1 cellular context compared by ENCODE assay signal in the genomic region with DNA sequence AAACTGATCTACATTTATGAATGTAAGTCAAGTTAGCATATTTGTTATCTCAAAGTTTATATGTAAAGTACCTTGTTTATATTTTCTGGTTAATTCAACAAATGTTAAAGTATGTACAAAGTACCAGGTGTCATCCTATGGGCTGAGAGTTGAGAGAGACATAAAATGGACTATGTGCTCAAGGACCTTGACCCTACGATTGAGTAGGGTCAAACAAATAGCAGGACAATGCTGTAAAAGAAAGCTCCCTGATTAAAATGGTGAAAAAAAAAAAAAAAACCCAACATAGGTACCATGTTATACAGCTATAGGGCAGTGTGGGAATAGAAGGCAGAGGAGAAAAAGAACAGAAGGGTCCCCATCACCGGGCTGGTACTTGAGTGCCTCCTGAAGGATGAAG.
TF ChIP-seq lines count a peak whose summit lies in the region.

No MANE protein-coding gene starts in this region.

TF ChIP-seq in GM23338, 12 proteins besides CTCF, POLR2A, EP300 and RAD21 (continued from another document):
- TF ChIP-seq, protein P1, sequence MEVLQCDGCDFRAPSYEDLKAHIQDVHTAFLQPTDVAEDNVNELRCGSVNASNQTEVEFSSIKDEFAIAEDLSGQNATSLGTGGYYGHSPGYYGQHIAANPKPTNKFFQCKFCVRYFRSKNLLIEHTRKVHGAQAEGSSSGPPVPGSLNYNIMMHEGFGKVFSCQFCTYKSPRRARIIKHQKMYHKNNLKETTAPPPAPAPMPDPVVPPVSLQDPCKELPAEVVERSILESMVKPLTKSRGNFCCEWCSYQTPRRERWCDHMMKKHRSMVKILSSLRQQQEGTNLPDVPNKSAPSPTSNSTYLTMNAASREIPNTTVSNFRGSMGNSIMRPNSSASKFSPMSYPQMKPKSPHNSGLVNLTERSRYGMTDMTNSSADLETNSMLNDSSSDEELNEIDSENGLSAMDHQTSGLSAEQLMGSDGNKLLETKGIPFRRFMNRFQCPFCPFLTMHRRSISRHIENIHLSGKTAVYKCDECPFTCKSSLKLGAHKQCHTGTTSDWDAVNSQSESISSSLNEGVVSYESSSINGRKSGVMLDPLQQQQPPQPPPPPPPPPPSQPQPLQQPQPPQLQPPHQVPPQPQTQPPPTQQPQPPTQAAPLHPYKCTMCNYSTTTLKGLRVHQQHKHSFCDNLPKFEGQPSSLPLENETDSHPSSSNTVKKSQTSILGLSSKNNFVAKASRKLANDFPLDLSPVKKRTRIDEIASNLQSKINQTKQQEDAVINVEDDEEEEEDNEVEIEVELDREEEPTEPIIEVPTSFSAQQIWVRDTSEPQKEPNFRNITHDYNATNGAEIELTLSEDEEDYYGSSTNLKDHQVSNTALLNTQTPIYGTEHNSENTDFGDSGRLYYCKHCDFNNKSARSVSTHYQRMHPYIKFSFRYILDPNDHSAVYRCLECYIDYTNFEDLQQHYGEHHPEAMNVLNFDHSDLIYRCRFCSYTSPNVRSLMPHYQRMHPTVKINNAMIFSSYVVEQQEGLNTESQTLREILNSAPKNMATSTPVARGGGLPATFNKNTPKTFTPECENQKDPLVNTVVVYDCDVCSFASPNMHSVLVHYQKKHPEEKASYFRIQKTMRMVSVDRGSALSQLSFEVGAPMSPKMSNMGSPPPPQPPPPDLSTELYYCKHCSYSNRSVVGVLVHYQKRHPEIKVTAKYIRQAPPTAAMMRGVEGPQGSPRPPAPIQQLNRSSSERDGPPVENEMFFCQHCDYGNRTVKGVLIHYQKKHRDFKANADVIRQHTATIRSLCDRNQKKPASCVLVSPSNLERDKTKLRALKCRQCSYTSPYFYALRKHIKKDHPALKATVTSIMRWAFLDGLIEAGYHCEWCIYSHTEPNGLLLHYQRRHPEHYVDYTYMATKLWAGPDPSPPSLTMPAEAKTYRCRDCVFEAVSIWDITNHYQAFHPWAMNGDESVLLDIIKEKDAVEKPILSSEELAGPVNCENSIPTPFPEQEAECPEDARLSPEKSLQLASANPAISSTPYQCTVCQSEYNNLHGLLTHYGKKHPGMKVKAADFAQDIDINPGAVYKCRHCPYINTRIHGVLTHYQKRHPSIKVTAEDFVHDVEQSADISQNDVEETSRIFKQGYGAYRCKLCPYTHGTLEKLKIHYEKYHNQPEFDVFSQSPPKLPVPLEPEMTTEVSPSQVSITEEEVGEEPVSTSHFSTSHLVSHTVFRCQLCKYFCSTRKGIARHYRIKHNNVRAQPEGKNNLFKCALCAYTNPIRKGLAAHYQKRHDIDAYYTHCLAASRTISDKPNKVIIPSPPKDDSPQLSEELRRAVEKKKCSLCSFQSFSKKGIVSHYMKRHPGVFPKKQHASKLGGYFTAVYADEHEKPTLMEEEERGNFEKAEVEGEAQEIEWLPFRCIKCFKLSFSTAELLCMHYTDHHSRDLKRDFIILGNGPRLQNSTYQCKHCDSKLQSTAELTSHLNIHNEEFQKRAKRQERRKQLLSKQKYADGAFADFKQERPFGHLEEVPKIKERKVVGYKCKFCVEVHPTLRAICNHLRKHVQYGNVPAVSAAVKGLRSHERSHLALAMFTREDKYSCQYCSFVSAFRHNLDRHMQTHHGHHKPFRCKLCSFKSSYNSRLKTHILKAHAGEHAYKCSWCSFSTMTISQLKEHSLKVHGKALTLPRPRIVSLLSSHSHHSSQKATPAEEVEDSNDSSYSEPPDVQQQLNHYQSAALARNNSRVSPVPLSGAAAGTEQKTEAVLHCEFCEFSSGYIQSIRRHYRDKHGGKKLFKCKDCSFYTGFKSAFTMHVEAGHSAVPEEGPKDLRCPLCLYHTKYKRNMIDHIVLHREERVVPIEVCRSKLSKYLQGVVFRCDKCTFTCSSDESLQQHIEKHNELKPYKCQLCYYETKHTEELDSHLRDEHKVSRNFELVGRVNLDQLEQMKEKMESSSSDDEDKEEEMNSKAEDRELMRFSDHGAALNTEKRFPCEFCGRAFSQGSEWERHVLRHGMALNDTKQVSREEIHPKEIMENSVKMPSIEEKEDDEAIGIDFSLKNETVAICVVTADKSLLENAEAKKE (CRISPR knock-in tag; IDR thresholded peaks at IDR 0.05): no peak
- no peak for TF ChIP-seq NANOG (IDR thresholded peaks at IDR 0.05; ENCODE audit: borderline replicate concordance)
- TF ChIP-seq, protein P2, sequence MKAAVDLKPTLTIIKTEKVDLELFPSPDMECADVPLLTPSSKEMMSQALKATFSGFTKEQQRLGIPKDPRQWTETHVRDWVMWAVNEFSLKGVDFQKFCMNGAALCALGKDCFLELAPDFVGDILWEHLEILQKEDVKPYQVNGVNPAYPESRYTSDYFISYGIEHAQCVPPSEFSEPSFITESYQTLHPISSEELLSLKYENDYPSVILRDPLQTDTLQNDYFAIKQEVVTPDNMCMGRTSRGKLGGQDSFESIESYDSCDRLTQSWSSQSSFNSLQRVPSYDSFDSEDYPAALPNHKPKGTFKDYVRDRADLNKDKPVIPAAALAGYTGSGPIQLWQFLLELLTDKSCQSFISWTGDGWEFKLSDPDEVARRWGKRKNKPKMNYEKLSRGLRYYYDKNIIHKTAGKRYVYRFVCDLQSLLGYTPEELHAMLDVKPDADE (IDR thresholded peaks at IDR 0.05): no peak
- TF ChIP-seq POLR2AphosphoS5 (IDR thresholded peaks at IDR 0.05; ENCODE audit: low read depth): no peak
